ENCODE assay signal across 21 cellular contexts in the genomic region with DNA sequence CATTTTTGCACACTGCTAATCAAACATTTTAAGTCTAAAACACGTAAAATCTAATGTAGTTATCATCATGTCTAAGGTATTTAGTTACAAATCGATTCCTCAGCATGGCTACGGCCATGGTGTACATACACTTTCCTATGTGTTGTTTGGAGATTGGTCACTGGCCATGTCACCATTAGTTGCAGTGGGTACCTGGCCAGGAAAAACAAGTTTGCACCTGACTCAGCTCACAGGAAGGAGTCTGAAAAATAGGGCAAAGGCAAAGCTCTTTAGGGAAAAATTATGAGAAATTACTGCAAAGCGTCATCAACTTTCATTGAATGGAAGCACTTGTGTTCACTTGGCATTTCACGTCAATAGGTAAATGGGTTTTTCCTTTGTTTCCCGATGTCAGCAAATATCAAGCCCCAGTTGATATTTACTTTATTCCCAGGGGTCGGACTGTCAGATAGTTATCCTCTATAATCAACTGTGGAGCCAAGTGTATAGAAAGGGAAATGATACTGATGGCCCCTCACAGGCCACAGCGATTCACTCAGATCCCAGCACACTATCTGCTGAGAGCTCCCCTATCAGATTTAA.
A peak's percentile ranks its signal among the peaks of the same experiment; 100 is the strongest.
DNase-seq lines count a peak whose midpoint lies in the region; ATAC-seq and TF ChIP-seq lines count a peak whose summit lies in the region.
"Had no signal": no experiment of that assay in that cellular context is flagged by ENCODE, and none has a peak within 500 bp of the region (broad histone marks: within the 10 kb centered on the region; RNA-seq: fewer than 3 reads in every experiment).

No MANE protein-coding gene starts in this region.

- TF ChIP-seq CTCF in epithelial cell of esophagus (IDR thresholded peaks at IDR 0.05; ENCODE audit: insufficient read depth, low read depth, low read length, missing control alignments): no peak

- no peak overlapping the region for H3K4me3 ChIP-seq in epithelial cell of esophagus (ENCODE audit: low read length)
- H3K4me3 ChIP-seq: adrenal gland, BLaER1, lower lobe of right lung, mucosa of descending colon, smooth muscle cell, tibial nerve had no signal

- peak; percentile 67 for DNase-seq in DMS153 (lab: John Stamatoyannopoulos, UW)
- DNase-seq in NCI-H1105 treated with DMSO at 0.1 percent for 48 hours (lab: John Stamatoyannopoulos, UW): peak; percentile 95
- peak; percentile 100 for DNase-seq in NCI-H748 (lab: John Stamatoyannopoulos, UW; ENCODE audit: unreplicated experiment)
- DNase-seq in epithelial cell of esophagus (ENCODE audit: low read depth): peak; percentile 88
- DNase-seq in activated naive CD4-positive, alpha-beta T cell treated with Interleukin-2 at 50 U/mL for 16 hours: no peak
- DNase-seq: activated CD4-positive, CD25-positive, alpha-beta regulatory T cell; activated naive CD4-positive, alpha-beta T cell treated with anti-CD3 and anti-CD28 coated beads for 36 hours; adrenal gland; DND-41; lower lobe of right lung; mucosa of descending colon; NCI-H2029 treated with DMSO at 0.1 percent for 48 hours; NCI-H526; stimulated activated CD4-positive, alpha-beta T cell treated with anti-CD3 and anti-CD28 coated beads, Interleukin-1b, Interleukin-23, amount 100 ng/mL, for 48 hours; T-helper 1 cell had no signal

- ATAC-seq in GM21360 (IDR thresholded peaks at IDR 0.05; ENCODE audit: unreplicated experiment): no peak
- no peak for ATAC-seq in HG03095 (IDR thresholded peaks at IDR 0.05; ENCODE audit: unreplicated experiment)
- ATAC-seq: lower lobe of right lung; mucosa of descending colon; natural killer cell treated with Interleukin-12 subunit alpha and Interleukin-12 subunit beta and Interleukin-15 and Interleukin-18, amount 100 ng/mL, for 72 hours had no signal
